8 cellular contexts compared by ENCODE assay signal in genomic region chr3:52453496-52454234, GRCh38.
DNase-seq lines count a peak whose midpoint lies in the region; ATAC-seq lines count a peak whose summit lies in the region.

Gene TNNC1, minus strand, starts transcription at chr3:52454041. Its CDS starts 26 bp downstream, at chr3:52454015.

- no peaks in the 10 kb centered on the region for H3K9me3 ChIP-seq in HUES48 (ENCODE audit: control insufficient read depth, insufficient read depth, low read length)

- H3K4me3 Mint-ChIP-seq in activated naive CD8-positive, alpha-beta T cell treated with anti-CD3 and anti-CD28 coated beads, Interleukin-2, amount 50 U/mL, for 24 hours = peak within 1 kb of the TSS; percentile 94
- peak within 1 kb of the TSS; percentile 86 to 96 for H3K4me3 Mint-ChIP-seq in stimulated activated naive B cell treated with anti-CD40 and anti-IgM and Interleukin-4, amounts not matched to agents 10 μg/mL and 1 μg/mL and 100 μg/mL, for 72 hours

- H3K4me1 Mint-ChIP-seq in activated naive CD8-positive, alpha-beta T cell treated with anti-CD3 and anti-CD28 coated beads, Interleukin-2, amount 50 U/mL, for 24 hours = peaks cover 38% of the 10 kb centered on the region
- H3K4me1 Mint-ChIP-seq in stimulated activated naive B cell treated with anti-CD40 and anti-IgM and Interleukin-4, amounts not matched to agents 10 μg/mL and 1 μg/mL and 100 μg/mL, for 72 hours = peaks cover 26 to 44% of the 10 kb centered on the region in 2 donors

- H3K4me1 ChIP-seq in HUES48 (ENCODE audit: control insufficient read depth, insufficient read depth, low read length) = peaks cover 25% of the 10 kb centered on the region

- no peaks in the 10 kb centered on the region for H3K27me3 ChIP-seq in HUES48 (ENCODE audit: control insufficient read depth, insufficient read depth, low read length)

- peak within 1 kb of the TSS; percentile 95 for H3K27ac Mint-ChIP-seq in activated naive CD8-positive, alpha-beta T cell treated with anti-CD3 and anti-CD28 coated beads, Interleukin-2, amount 50 U/mL, for 24 hours
- H3K27ac Mint-ChIP-seq in stimulated activated naive B cell treated with anti-CD40 and anti-IgM and Interleukin-4, amounts not matched to agents 10 μg/mL and 1 μg/mL and 100 μg/mL, for 72 hours = peak within 1 kb of the TSS; percentile 98

- H3K9ac ChIP-seq in HUES48 (ENCODE audit: low read depth, low read length) = no peak within 1 kb of the TSS

- peaks cover 17% of the 10 kb centered on the region for H3K36me3 ChIP-seq in HUES48 (ENCODE audit: control insufficient read depth, insufficient read depth, low read length)

- H3K27me3 Mint-ChIP-seq in activated naive CD8-positive, alpha-beta T cell treated with anti-CD3 and anti-CD28 coated beads, Interleukin-2, amount 50 U/mL, for 24 hours = no peaks in the 10 kb centered on the region
- H3K27me3 Mint-ChIP-seq in stimulated activated naive B cell treated with anti-CD40 and anti-IgM and Interleukin-4, amounts not matched to agents 10 μg/mL and 1 μg/mL and 100 μg/mL, for 72 hours = no peaks in the 10 kb centered on the region

- peaks cover 9% of the 10 kb centered on the region for H3K36me3 Mint-ChIP-seq in activated naive CD8-positive, alpha-beta T cell treated with anti-CD3 and anti-CD28 coated beads, Interleukin-2, amount 50 U/mL, for 24 hours (ENCODE audit: low read depth)
- peaks cover 7 to 13% of the 10 kb centered on the region in 2 donors for H3K36me3 Mint-ChIP-seq in stimulated activated naive B cell treated with anti-CD40 and anti-IgM and Interleukin-4, amounts not matched to agents 10 μg/mL and 1 μg/mL and 100 μg/mL, for 72 hours

- no peak for DNase-seq in activated naive CD8-positive, alpha-beta T cell treated with anti-CD3 and anti-CD28 coated beads, Interleukin-2, amount 50 U/mL, for 24 hours
- DNase-seq in iPS-NIHi11 (ENCODE audit: low spot score) = peak; percentile 79
- DNase-seq in stimulated activated naive B cell treated with anti-CD40 and anti-IgM and Interleukin-4, amounts not matched to agents 10 μg/mL and 1 μg/mL and 100 μg/mL, for 72 hours = no peak

- ATAC-seq in activated naive CD8-positive, alpha-beta T cell treated with anti-CD3 and anti-CD28 coated beads, Interleukin-2, amount 50 U/mL, for 24 hours = no peak
- ATAC-seq in stimulated activated naive B cell treated with anti-CD40 and anti-IgM and Interleukin-4, amounts not matched to agents 10 μg/mL and 1 μg/mL and 100 μg/mL, for 72 hours (replicated peaks) = no peak
- no peak for ATAC-seq in GM18861 (IDR thresholded peaks at IDR 0.05; ENCODE audit: unreplicated experiment)
- no peak for ATAC-seq in GM19463 (IDR thresholded peaks at IDR 0.05; ENCODE audit: unreplicated experiment)
- ATAC-seq in GM19397 (IDR thresholded peaks at IDR 0.05; ENCODE audit: unreplicated experiment) = no peak
- ATAC-seq in HG03571 (IDR thresholded peaks at IDR 0.05; ENCODE audit: unreplicated experiment) = no peak

- no peak within 1 kb of the TSS for H3K4me3 ChIP-seq in HUES48 (ENCODE audit: low read depth, low read length)

- no peaks in the 10 kb centered on the region for H3K9me3 Mint-ChIP-seq in activated naive CD8-positive, alpha-beta T cell treated with anti-CD3 and anti-CD28 coated beads, Interleukin-2, amount 50 U/mL, for 24 hours
- H3K9me3 Mint-ChIP-seq in stimulated activated naive B cell treated with anti-CD40 and anti-IgM and Interleukin-4, amounts not matched to agents 10 μg/mL and 1 μg/mL and 100 μg/mL, for 72 hours = no peaks in the 10 kb centered on the region

- peak within 1 kb of the TSS; percentile 17 for H3K27ac ChIP-seq in HUES48 (ENCODE audit: low read depth, low read length)
